20 cellular contexts compared by ENCODE assay signal in the genomic region with DNA sequence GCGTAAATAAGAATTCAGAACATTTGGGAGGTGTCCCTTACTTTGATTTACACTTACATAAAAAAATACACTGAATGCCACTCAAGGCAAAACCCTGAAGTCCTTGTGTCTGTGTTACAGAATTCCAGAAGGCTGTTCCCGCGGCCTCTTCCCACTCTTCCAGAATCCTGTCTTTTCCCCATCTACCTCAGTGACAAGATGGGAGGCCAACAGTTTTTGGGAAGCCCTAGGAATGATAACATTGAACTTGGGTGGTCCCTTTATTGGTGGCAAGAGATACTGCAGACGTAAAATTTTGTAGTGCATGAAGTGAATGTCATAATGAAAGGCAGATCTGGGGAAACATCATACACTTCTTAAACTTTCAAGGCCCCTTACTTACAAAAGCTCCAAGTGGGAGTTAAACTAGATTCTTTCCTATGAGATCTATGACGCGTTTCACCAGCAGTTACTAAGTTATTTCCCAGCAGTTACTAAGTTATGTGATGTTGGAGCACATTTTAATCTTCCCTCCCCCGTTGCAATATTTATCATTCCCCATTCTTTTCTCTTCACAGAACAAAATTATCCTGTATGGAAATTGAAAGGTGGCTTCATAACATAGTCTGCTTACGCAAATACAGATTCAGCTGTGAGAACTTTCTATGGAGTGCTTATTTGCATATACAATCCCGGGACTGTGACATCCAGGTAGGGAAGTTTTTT.
"Had no signal": no experiment of that assay in that cellular context is flagged by ENCODE, and none has a peak within 500 bp of the region (broad histone marks: within the 10 kb centered on the region; RNA-seq: fewer than 3 reads in every experiment).

No MANE protein-coding gene starts in this region.

- H3K4me3 ChIP-seq: adrenal gland, breast epithelium, MG63, SJCRH30 had no signal

- DNase-seq: activated CD4-positive, alpha-beta T cell treated with anti-CD3 and anti-CD28 coated beads for 48 hours; activated CD4-positive, alpha-beta T cell treated with anti-CD3 and anti-CD28 coated beads, Interleukin-2, amount 50 U/mL, for 4 hours; activated CD8-positive, alpha-beta memory T cell treated with anti-CD3 and anti-CD28 coated beads, Interleukin-2, amount 50 U/mL, for 48 hours; activated CD8-positive, alpha-beta T cell treated with anti-CD3 and anti-CD28 coated beads, Interleukin-2, amount 10 ng/mL, durations not matched to agents 7 days and 5 days; activated naive CD4-positive, alpha-beta T cell treated with anti-CD3 and anti-CD28 coated beads, Interleukin-2, amount 50 U/mL, for 16 hours; activated naive CD8-positive, alpha-beta T cell treated with anti-CD3 and anti-CD28 coated beads, Interleukin-2, amount 10 ng/mL, durations not matched to agents 7 days and 5 days; activated T-cell treated with anti-CD3 and anti-CD28 coated beads, Interleukin-2, amount 50 U/mL, for 1 hour; adrenal gland; anterior cingulate cortex; MG63; NCI-H146; NCI-H1930; NCI-H2171; NCI-H2227 treated with DMSO at 0.1 percent for 48 hours; NCI-H446 treated with DMSO at 0.1 percent for 48 hours; NCI-H524 treated with DMSO at 0.1 percent for 48 hours; NCI-H82; Right ventricle myocardium superior; SJCRH30 had no signal
